Comparison of ENCODE assay signal across 17 cellular contexts in genomic region chr5:170303564-170303963, GRCh38. TPM values are rescaled to one million over a fixed set of nuclear protein-coding genes. Genes with fewer than 3 reads are reported as not detected.
DNase-seq lines count a peak whose midpoint lies in the region; ATAC-seq and TF ChIP-seq lines count a peak whose summit lies in the region.
"Had no signal": no experiment of that assay in that cellular context is flagged by ENCODE, and none has a peak within 500 bp of the region (broad histone marks: within the 10 kb centered on the region; RNA-seq: fewer than 3 reads in every experiment).

No MANE protein-coding gene starts in this region.

- no peak for DNase-seq in activated CD4-positive, alpha-beta T cell treated with anti-CD3 and anti-CD28 coated beads, Interleukin-2, amount 10 ng/mL, durations not matched to agents 24 days and 14 days
- DNase-seq in activated CD4-positive, alpha-beta T cell treated with anti-CD3 and anti-CD28 coated beads, Interleukin-2, amount 50 U/mL, for 1 hour, result no peak
- DNase-seq in MM.1S, result peak; percentile 23
- no peak for DNase-seq in activated naive CD8-positive, alpha-beta T cell treated with anti-CD3 and anti-CD28 coated beads, Interleukin-2, amount 10 ng/mL, durations not matched to agents 7 days and 5 days
- no peak for DNase-seq in spleen
- no peak for DNase-seq in NOMO-1 (lab: John Stamatoyannopoulos, UW; ENCODE audit: unreplicated experiment in 2 of 2)
- DNase-seq in HPDE6-E6E7 (ENCODE audit: extremely low spot score), result no peak
- DNase-seq: dermis blood vessel endothelial cell, NCI-H187, NCI-H69 had no signal

- no peaks in the 10 kb centered on the region for H4K20me1 ChIP-seq in MM.1S (ENCODE audit: insufficient read depth, low read length)

- H3K9me3 ChIP-seq in MM.1S (replicated peaks; ENCODE audit: insufficient read depth, low read length) (no peaks in the 10 kb centered on the region), spleen (no peaks in the 10 kb centered on the region)
- H3K9me3 ChIP-seq: ascending aorta, lower lobe of right lung had no signal

- H3K27ac ChIP-seq in MM.1S (ENCODE audit: low read length) (peak overlapping the region; percentile 23; the same call in 1 of the 2 replicates), spleen (peak overlapping the region; percentile 32 to 99 (median 88))
- H3K27ac ChIP-seq: KMS-11, neural progenitor cell, RWPE1 had no signal

- H3K36me3 ChIP-seq in MM.1S (replicated peaks; ENCODE audit: insufficient read depth, low read length) (no peaks in the 10 kb centered on the region), spleen (no peaks in the 10 kb centered on the region)
- H3K36me3 ChIP-seq: ascending aorta, lower lobe of right lung, neural progenitor cell had no signal

- peaks cover 66% of the 10 kb centered on the region for H3K4me1 Mint-ChIP-seq in activated CD4-positive, alpha-beta T cell treated with anti-CD3 and anti-CD28 coated beads, Interleukin-2, amount 10 ng/mL, durations not matched to agents 24 days and 14 days
- H3K4me1 Mint-ChIP-seq in activated naive CD8-positive, alpha-beta T cell treated with anti-CD3 and anti-CD28 coated beads, Interleukin-2, amount 10 ng/mL, durations not matched to agents 7 days and 5 days, result peaks cover 48% of the 10 kb centered on the region

- TF ChIP-seq CTCF in MM.1S (IDR thresholded peaks at IDR 0.05; ENCODE audit: low read length), result no peak
- TF ChIP-seq CTCF in spleen (IDR thresholded peaks at IDR 0.05 in 8 of 11, conservative IDR thresholded peaks at IDR 0.05 in 3 of 11), result no peak

- no peaks in the 10 kb centered on the region for H3K27me3 Mint-ChIP-seq in activated CD4-positive, alpha-beta T cell treated with anti-CD3 and anti-CD28 coated beads, Interleukin-2, amount 10 ng/mL, durations not matched to agents 24 days and 14 days
- H3K27me3 Mint-ChIP-seq in activated naive CD8-positive, alpha-beta T cell treated with anti-CD3 and anti-CD28 coated beads, Interleukin-2, amount 10 ng/mL, durations not matched to agents 7 days and 5 days, result no peaks in the 10 kb centered on the region
- H3K27me3 Mint-ChIP-seq: stimulated activated memory B cell treated with anti-CD40 and anti-IgM and Interleukin-4, amounts not matched to agents 10 μg/mL and 1 μg/mL and 100 μg/mL, for 72 hours had no signal

- POLR2A ChIA-PET in activated naive CD8-positive, alpha-beta T cell treated with anti-CD3 and anti-CD28 coated beads, Interleukin-2, amount 10 ng/mL, durations not matched to agents 7 days and 5 days (lab: Charles Lee), result interaction anchor here (0.9 to 30.6 kb wide), 7 partner anchors 9 to 41 kb away, joined by 3 to 1094 read pairs (median 12); no protein-coding TSS in a partner anchor

- no peak overlapping the region for H3K9ac ChIP-seq in MM.1S (ENCODE audit: low read length)
- H3K9ac ChIP-seq: KMS-11, neural progenitor cell had no signal

- peak overlapping the region; percentile 41 for H2AFZ ChIP-seq in MM.1S (ENCODE audit: low read length)

- intact Hi-C loops in activated CD4-positive, alpha-beta T cell treated with anti-CD3 and anti-CD28 coated beads, Interleukin-2, amount 10 ng/mL, durations not matched to agents 24 days and 14 days (cut with micrococcal nuclease), result loop anchor here (1.0 to 5.0 kb wide), 3 partner anchors 10 to 36 kb away; no protein-coding TSS in a partner anchor
- intact Hi-C loops in spleen (cut with DNase I; ENCODE audit: low total_unique reads), result no loop called here

- peaks cover 2% of the 10 kb centered on the region for H3K36me3 Mint-ChIP-seq in activated CD4-positive, alpha-beta T cell treated with anti-CD3 and anti-CD28 coated beads, Interleukin-2, amount 10 ng/mL, durations not matched to agents 24 days and 14 days (ENCODE audit: low read depth)
- no peaks in the 10 kb centered on the region for H3K36me3 Mint-ChIP-seq in activated naive CD8-positive, alpha-beta T cell treated with anti-CD3 and anti-CD28 coated beads, Interleukin-2, amount 10 ng/mL, durations not matched to agents 7 days and 5 days
- H3K36me3 Mint-ChIP-seq: neural progenitor cell; stimulated activated memory B cell treated with anti-CD40 and anti-IgM and Interleukin-4, amounts not matched to agents 10 μg/mL and 1 μg/mL and 100 μg/mL, for 72 hours had no signal

- 61 to 69% (median 64%) methylated on average over 8 of the region's 8 CpGs for WGBS in spleen, 5 donors

- H3K27ac Mint-ChIP-seq in activated CD4-positive, alpha-beta T cell treated with anti-CD3 and anti-CD28 coated beads, Interleukin-2, amount 10 ng/mL, durations not matched to agents 24 days and 14 days, result peak overlapping the region; percentile 90
- H3K27ac Mint-ChIP-seq in activated naive CD8-positive, alpha-beta T cell treated with anti-CD3 and anti-CD28 coated beads, Interleukin-2, amount 10 ng/mL, durations not matched to agents 7 days and 5 days, result peak overlapping the region; percentile 99

- H3K9me3 Mint-ChIP-seq in activated CD4-positive, alpha-beta T cell treated with anti-CD3 and anti-CD28 coated beads, Interleukin-2, amount 10 ng/mL, durations not matched to agents 24 days and 14 days, result no peaks in the 10 kb centered on the region
- no peaks in the 10 kb centered on the region for H3K9me3 Mint-ChIP-seq in activated naive CD8-positive, alpha-beta T cell treated with anti-CD3 and anti-CD28 coated beads, Interleukin-2, amount 10 ng/mL, durations not matched to agents 7 days and 5 days
- H3K9me3 Mint-ChIP-seq: stimulated activated memory B cell treated with anti-CD40 and anti-IgM and Interleukin-4, amounts not matched to agents 10 μg/mL and 1 μg/mL and 100 μg/mL, for 72 hours had no signal

- H3K79me2 ChIP-seq in MM.1S (ENCODE audit: low read length), result no peaks in the 10 kb centered on the region

- H3K27me3 ChIP-seq in MM.1S (replicated peaks; ENCODE audit: insufficient read depth, low read length), result no peaks in the 10 kb centered on the region
- no peaks in the 10 kb centered on the region for H3K27me3 ChIP-seq in spleen (replicated peaks in 1 of 7)
- H3K27me3 ChIP-seq: ascending aorta, neural progenitor cell had no signal

- ATAC-seq in activated naive CD8-positive, alpha-beta T cell treated with anti-CD3 and anti-CD28 coated beads, Interleukin-2, amount 10 ng/mL, durations not matched to agents 7 days and 5 days (ENCODE audit: low read depth), result peak; percentile 19
- ATAC-seq in GM21528 (IDR thresholded peaks at IDR 0.05; ENCODE audit: low FRiP score, unreplicated experiment), result no peak

- peak overlapping the region; percentile 35 for H3K4me2 ChIP-seq in MM.1S (ENCODE audit: low read depth, low read length)
- H3K4me2 ChIP-seq: KMS-11, neural progenitor cell had no signal

- H3F3A ChIP-seq in MM.1S (ENCODE audit: insufficient read depth, low read length), result no peaks in the 10 kb centered on the region

- peak overlapping the region; percentile 7; the same call in 1 of the 2 replicates for H3K4me3 ChIP-seq in MM.1S (ENCODE audit: low read length)
- H3K4me3 ChIP-seq in spleen, result peak overlapping the region in 1 of 8 donors; percentile 62
- H3K4me3 ChIP-seq: ascending aorta, neural progenitor cell had no signal

- H3K9me2 ChIP-seq in MM.1S (replicated peaks; ENCODE audit: insufficient read depth, low read length), result no peaks in the 10 kb centered on the region

- TF ChIP-seq POLR2A in spleen (IDR thresholded peaks at IDR 0.05), result no peak

- H3K4me3 Mint-ChIP-seq in activated CD4-positive, alpha-beta T cell treated with anti-CD3 and anti-CD28 coated beads, Interleukin-2, amount 10 ng/mL, durations not matched to agents 24 days and 14 days, result peak overlapping the region; percentile 81
- H3K4me3 Mint-ChIP-seq in activated naive CD8-positive, alpha-beta T cell treated with anti-CD3 and anti-CD28 coated beads, Interleukin-2, amount 10 ng/mL, durations not matched to agents 7 days and 5 days, result peak overlapping the region; percentile 94
- H3K4me3 Mint-ChIP-seq: neural progenitor cell had no signal

- peaks cover 23% of the 10 kb centered on the region for H3K4me1 ChIP-seq in MM.1S (ENCODE audit: low read length)
- H3K4me1 ChIP-seq in spleen, result peaks cover 24 to 89% (median 57%) of the 10 kb centered on the region in 6 donors

RNA-seq across cellular contexts. Expression of gene LCP2, which starts 6.0 kb away (rescaled TPM):
- total RNA-seq in activated CD4-positive, alpha-beta T cell treated with anti-CD3 and anti-CD28 coated beads, Interleukin-2, amount 10 ng/mL, durations not matched to agents 24 days and 14 days, result 278 and 283 TPM in 2 replicates
- 100 to 1,000 TPM; 444 to 452 TPM for total RNA-seq in activated naive CD8-positive, alpha-beta T cell treated with anti-CD3 and anti-CD28 coated beads, Interleukin-2, amount 10 ng/mL, durations not matched to agents 7 days and 5 days
- total RNA-seq in spleen, result 100 to 1,000 TPM; 186 to 272 (median 219) TPM
- polyA plus RNA-seq in spleen, result 10 to 100 TPM; 28.3 to 33.1 (median 29.3) TPM
